In the genomic region with DNA sequence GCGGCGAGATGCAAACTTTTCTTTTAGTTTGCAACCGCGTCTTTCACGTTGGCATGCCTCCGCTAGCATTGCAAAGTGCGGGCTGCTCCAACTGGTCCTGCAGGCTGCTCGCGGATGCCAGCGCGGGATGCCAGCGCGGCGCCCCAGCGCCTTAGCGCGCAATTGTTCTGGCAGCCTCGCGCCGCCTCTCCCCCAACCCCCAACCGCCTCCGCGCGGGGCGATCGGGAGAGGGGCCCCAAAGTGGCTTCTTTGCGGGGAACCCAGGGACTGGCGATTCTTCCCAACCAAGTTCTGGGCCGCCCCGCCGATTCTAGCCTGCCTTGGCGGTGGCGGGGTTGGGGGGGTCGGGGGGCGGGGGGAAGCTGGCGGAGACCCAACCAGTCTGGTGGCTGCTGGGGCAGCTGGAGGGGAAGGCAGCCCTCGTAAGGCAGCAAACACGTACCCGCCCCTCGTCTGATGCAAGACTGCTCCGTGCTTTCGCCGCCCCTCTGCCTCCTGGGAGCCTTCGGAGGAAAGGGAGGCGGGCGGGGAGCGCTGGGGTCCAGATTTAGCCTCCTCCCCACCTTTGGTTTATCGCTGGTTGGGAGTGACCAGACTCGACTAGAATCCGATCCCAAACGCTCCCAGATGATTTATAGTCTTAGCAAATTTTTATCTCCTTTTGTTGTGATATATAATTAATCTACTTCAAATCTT, we compare ENCODE assay signal across 8 cellular contexts. TPM values are rescaled to one million over a fixed set of nuclear protein-coding genes. Genes with fewer than 3 reads are reported as not detected.
DNase-seq lines count a peak whose midpoint lies in the region; ATAC-seq, FAIRE-seq and TF ChIP-seq lines count a peak whose summit lies in the region.

No MANE protein-coding gene starts in this region.

- CTCF ChIA-PET in Calu3 (lab: Charles Lee), result interaction anchor here (0.8 to 1.2 kb wide), 4 partner anchors 35 to 97 kb away, joined by 3 to 7 read pairs (median 3); no protein-coding TSS in a partner anchor
- CTCF ChIA-PET in activated B cell treated with CpG ODN at 0.5 μM for 24 hours (lab: Charles Lee), result no interaction called here

- intact Hi-C loops in Calu3 (cut with micrococcal nuclease; ENCODE audit: unreplicated experiment), result loop anchor here (5.0 kb wide), 1 partner anchor 100 kb away; no protein-coding TSS in a partner anchor
- intact Hi-C loops in activated B cell treated with CpG ODN at 0.5 μM for 24 hours (cut with micrococcal nuclease), result no loop called here

- H3K4me3 Mint-ChIP-seq in Calu3 (ENCODE audit: low read depth, unreplicated experiment) (peak overlapping the region; percentile 90), activated B cell treated with CpG ODN at 0.5 μM for 24 hours (peak overlapping the region; percentile 92), memory B cell (peak overlapping the region; percentile 87)

- H3K27ac Mint-ChIP-seq in Calu3 (ENCODE audit: unreplicated experiment), result peak overlapping the region; percentile 98
- H3K27ac Mint-ChIP-seq in activated B cell treated with CpG ODN at 0.5 μM for 24 hours, result peak overlapping the region; percentile 65
- H3K27ac Mint-ChIP-seq in memory B cell, result peak overlapping the region; percentile 43

- DNase-seq in Calu3 (peak; percentile 76), HCEC 1CT (peak; percentile 84), NCI-H2081 (lab: John Stamatoyannopoulos, UW) (peak; percentile 58 to 67), activated B cell treated with CpG ODN at 0.5 μM for 24 hours (peak; percentile 22), memory B cell (ENCODE audit: low spot score in 2 of 2) (peak in 1 of 2 donors; percentile 17), GM12891 (ENCODE audit: insufficient read length, low spot score) (no peak)
- DNase-seq in effector CD8-positive, alpha-beta T cell (lab: John Stamatoyannopoulos, UW), result peak; percentile 6
- peak; percentile 64 to 65 for DNase-seq in stimulated activated CD8-positive, alpha-beta memory T cell treated with anti-CD3 and anti-CD28 coated beads, Interleukin-15, amount 100 ng/mL, for 48 hours (ENCODE audit: low read depth in 2 of 2)

- TF ChIP-seq CTCF in Calu3 (IDR thresholded peaks at IDR 0.05; ENCODE audit: unreplicated experiment), result no peak
- no peak for TF ChIP-seq CTCF in activated B cell treated with CpG ODN at 0.5 μM for 24 hours (IDR thresholded peaks at IDR 0.05)

- H3K9me3 Mint-ChIP-seq in Calu3 (ENCODE audit: low read depth, unreplicated experiment) (no peaks in the 10 kb centered on the region), activated B cell treated with CpG ODN at 0.5 μM for 24 hours (no peaks in the 10 kb centered on the region), memory B cell (no peaks in the 10 kb centered on the region)

- H3K36me3 Mint-ChIP-seq in Calu3 (ENCODE audit: insufficient read depth, unreplicated experiment) (peaks cover 30% of the 10 kb centered on the region), activated B cell treated with CpG ODN at 0.5 μM for 24 hours (ENCODE audit: low read depth) (peaks cover 3% of the 10 kb centered on the region), memory B cell (no peaks in the 10 kb centered on the region)

- BruUV-seq in Calu3 (replicated peaks; lab: Mats Ljungman, UMichigan), result TSS peak; percentile 89

- peaks cover 36% of the 10 kb centered on the region for H3K4me1 Mint-ChIP-seq in Calu3 (ENCODE audit: low read depth, unreplicated experiment)
- H3K4me1 Mint-ChIP-seq in activated B cell treated with CpG ODN at 0.5 μM for 24 hours, result peaks cover 14% of the 10 kb centered on the region
- H3K4me1 Mint-ChIP-seq in memory B cell, result peaks cover 16% of the 10 kb centered on the region

- no peak for TF ChIP-seq POLR2A in GM12891 (IDR thresholded peaks at IDR 0.05; ENCODE audit: low read depth, low read length)

- FAIRE-seq in GM12891 (lab: Jason Lieb, UNC), result no peak

- H3K27me3 Mint-ChIP-seq in Calu3 (ENCODE audit: unreplicated experiment) (no peaks in the 10 kb centered on the region), activated B cell treated with CpG ODN at 0.5 μM for 24 hours (peaks cover 10% of the 10 kb centered on the region), memory B cell (peaks cover 3% of the 10 kb centered on the region)

- ATAC-seq in activated B cell treated with CpG ODN at 0.5 μM for 24 hours (ENCODE audit: low read depth), result peak; percentile 77
- ATAC-seq in memory B cell (ENCODE audit: low read depth), result peak; percentile 50

- POLR2A ChIA-PET in activated B cell treated with CpG ODN at 0.5 μM for 24 hours (lab: Charles Lee), result interaction anchor here (0.7 kb wide), 1 partner anchor 1201 kb away, joined by 4 read pairs; no protein-coding TSS in a partner anchor

TF ChIP-seq in GM12891, 5 proteins besides CTCF, POLR2A, EP300 and RAD21:
- no peak for TF ChIP-seq POLR2AphosphoS5 (IDR thresholded peaks at IDR 0.05; ENCODE audit: low read depth, low read length)
- no peak for TF ChIP-seq SPI1 (IDR thresholded peaks at IDR 0.05; ENCODE audit: low read depth, low read length)
- TF ChIP-seq TAF1 (IDR thresholded peaks at IDR 0.05; ENCODE audit: low read depth, low read length), result no peak
- TF ChIP-seq PAX5 (IDR thresholded peaks at IDR 0.05; ENCODE audit: insufficient read depth, low read length, severe bottlenecking), result no peak
- no peak for TF ChIP-seq POU2F2 (IDR thresholded peaks at IDR 0.05; ENCODE audit: low read depth, low read length)
TF ChIP-seq in GM12891: peak in this region for 0.

RNA-seq across cellular contexts. Expression of gene PHGDH, which starts 0.8 kb away (rescaled TPM):
- total RNA-seq in Calu3 (2022) (155 and 199 TPM in 2 replicates), activated B cell treated with CpG ODN at 0.5 μM for 24 hours (51.6 and 57.5 TPM in 2 replicates)
- 10.6 TPM for polyA plus RNA-seq in GM12891 (2012; ENCODE audit: low read depth, missing spikeins)

RNA-seq across cellular contexts. Expression of gene HMGCS2, which starts 56.2 kb away (rescaled TPM):
- not detected in 2 replicates for total RNA-seq in Calu3 (2022)
- total RNA-seq in activated B cell treated with CpG ODN at 0.5 μM for 24 hours, result not detected in 2 replicates
- polyA plus RNA-seq in GM12891 (2012; ENCODE audit: low read depth, missing spikeins), result not detected

Comparison
In these comparisons a context has a peak if more than half of its experiments do, and no peak if none do; other contexts are left out.
1. H3K27ac Mint-ChIP-seq: peak in every context shown above with its lines; median percentile 98 in Calu3; 65 in activated B cell treated with CpG ODN at 0.5 μM for 24 hours; 43 in memory B cell.